In genomic region chrX:7235071-7235470, GRCh38 we compare ENCODE assay signal across 19 cellular contexts.
DNase-seq lines count a peak whose midpoint lies in the region; ATAC-seq, FAIRE-seq and TF ChIP-seq lines count a peak whose summit lies in the region.
"Had no signal": no experiment of that assay in that cellular context is flagged by ENCODE, and none has a peak within 500 bp of the region (broad histone marks: within the 10 kb centered on the region; RNA-seq: fewer than 3 reads in every experiment).

No MANE protein-coding gene starts in this region.

- no peak overlapping the region for H3K9ac ChIP-seq in adipocyte (ENCODE audit: low read length)
- H3K9ac ChIP-seq: BLaER1 had no signal

- no peaks in the 10 kb centered on the region for H3K9me3 ChIP-seq in adipocyte (ENCODE audit: control insufficient read depth, low read length)
- H3K9me3 ChIP-seq in MG63, result no peaks in the 10 kb centered on the region

- FAIRE-seq in GM12891 (lab: Jason Lieb, UNC), result peak; percentile 5
- FAIRE-seq: D721Med, GM19239, H1 had no signal

- H3K36me3 ChIP-seq in adipocyte (ENCODE audit: control insufficient read depth, insufficient read depth, low read length, severe bottlenecking), result no peaks in the 10 kb centered on the region
- no peaks in the 10 kb centered on the region for H3K36me3 ChIP-seq in MG63
- H3K36me3 ChIP-seq: BLaER1 had no signal

- TF ChIP-seq POLR2A in GM12891 (IDR thresholded peaks at IDR 0.05; ENCODE audit: low read depth, low read length), result no peak

- H3K27me3 ChIP-seq in adipocyte (replicated peaks; ENCODE audit: control insufficient read depth, insufficient read depth, low read length) (no peaks in the 10 kb centered on the region), MG63 (no peaks in the 10 kb centered on the region)
- H3K27me3 ChIP-seq: BLaER1 had no signal

- no peaks in the 10 kb centered on the region for H3K4me1 ChIP-seq in adipocyte (ENCODE audit: control insufficient read depth, insufficient read depth, low read length)

- TF ChIP-seq CTCF in foreskin fibroblast (IDR thresholded peaks at IDR 0.05; ENCODE audit: low read depth, low read length), result no peak

- H3K4me3 ChIP-seq in adipocyte (ENCODE audit: low read length) (no peak overlapping the region), foreskin fibroblast (ENCODE audit: low read depth in 1 of 2, low read length in 2 of 2) (no peak overlapping the region), MG63 (no peak overlapping the region)
- H3K4me3 ChIP-seq: BLaER1 had no signal

- ATAC-seq in GM19328 (IDR thresholded peaks at IDR 0.05; ENCODE audit: unreplicated experiment) (no peak), HG03469 (IDR thresholded peaks at IDR 0.05; ENCODE audit: unreplicated experiment) (no peak)

- no peak for DNase-seq in GM12891 (ENCODE audit: insufficient read length, low spot score)
- DNase-seq in adipocyte (ENCODE audit: low read depth), result peak; percentile 10
- DNase-seq in fibroblast of gingiva (ENCODE audit: low read depth), result peak; percentile 40
- peak; percentile 12 to 51 for DNase-seq in foreskin fibroblast
- no peak for DNase-seq in MG63
- no peak for DNase-seq in NCI-H345 treated with DMSO at 0.1 percent for 48 hours (lab: John Stamatoyannopoulos, UW; ENCODE audit: unreplicated experiment)
- DNase-seq: CD4-positive, CD25-positive, alpha-beta regulatory T cell; CD8-positive, alpha-beta memory T cell; DMS 273 treated with DMSO at 0.1 percent for 48 hours; DMS79; GF-D8; H7; HCEC 1CT had no signal

TF ChIP-seq in GM12891, 5 proteins besides CTCF, POLR2A, EP300 and RAD21:
- no peak for TF ChIP-seq SPI1 (IDR thresholded peaks at IDR 0.05; ENCODE audit: low read depth, low read length)
- no peak for TF ChIP-seq POU2F2 (IDR thresholded peaks at IDR 0.05; ENCODE audit: low read depth, low read length)
- no peak for TF ChIP-seq PAX5 (IDR thresholded peaks at IDR 0.05; ENCODE audit: insufficient read depth, low read length, severe bottlenecking)
- no peak for TF ChIP-seq TAF1 (IDR thresholded peaks at IDR 0.05; ENCODE audit: low read depth, low read length)
- TF ChIP-seq POLR2AphosphoS5 (IDR thresholded peaks at IDR 0.05; ENCODE audit: low read depth, low read length), result no peak

Comparison
In these comparisons a context has a peak if more than half of its experiments do, and no peak if none do; other contexts are left out.
1. DNase-seq: peak in adipocyte (single experiment), fibroblast of gingiva (single experiment) and foreskin fibroblast (2 of 2); none in GM12891 (single experiment), MG63 (single experiment) and NCI-H345 treated with DMSO at 0.1 percent for 48 hours (single experiment).